In the genomic region with DNA sequence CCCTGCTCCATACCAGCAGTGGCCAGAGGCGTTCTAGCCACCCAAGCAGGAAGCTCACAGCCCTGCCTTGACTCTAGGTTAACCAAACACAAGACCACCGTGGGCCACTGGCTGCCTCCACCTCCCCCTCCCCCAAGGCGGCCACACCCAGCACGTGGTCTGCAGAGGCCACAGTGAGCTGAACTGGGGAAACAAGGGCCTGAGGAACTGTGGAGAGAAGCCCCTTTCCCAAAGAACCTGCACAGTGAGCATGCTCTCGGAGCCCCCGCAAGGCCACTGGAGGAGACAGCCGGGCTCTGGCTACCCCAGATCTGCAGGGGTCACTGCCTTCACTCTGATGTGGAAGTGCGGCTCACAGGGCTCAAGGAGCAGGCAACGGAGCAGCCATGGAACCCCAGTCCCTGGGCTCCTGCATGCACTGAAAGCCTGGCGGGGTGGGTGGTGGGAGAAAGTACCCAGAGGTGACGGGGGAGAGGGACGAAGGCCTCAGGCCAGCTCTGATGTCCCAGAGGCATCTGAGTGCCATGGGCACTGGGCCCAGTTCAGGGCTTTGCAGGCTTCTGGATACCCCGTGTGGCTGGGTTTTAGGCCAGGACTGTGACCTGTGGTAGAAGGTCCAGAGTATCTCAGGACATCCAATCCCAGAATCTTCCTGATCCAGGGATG, we compare ENCODE assay signal across 11 cellular contexts.
"Had no signal": no experiment of that assay in that cellular context is flagged by ENCODE, and none has a peak within 500 bp of the region (broad histone marks: within the 10 kb centered on the region; RNA-seq: fewer than 3 reads in every experiment).

No MANE protein-coding gene starts in this region.

- H3K9me3 ChIP-seq: ovary, SK-N-SH had no signal

- H3K27ac Mint-ChIP-seq: activated CD4-positive, alpha-beta T cell treated with anti-CD3 and anti-CD28 coated beads, Interleukin-2, amount 10 ng/mL, durations not matched to agents 7 days and 5 days; effector memory CD8-positive, alpha-beta T cell; nephron progenitor cell had no signal

- H3K9ac ChIP-seq: SK-N-SH had no signal

- H3K27me3 Mint-ChIP-seq: activated CD4-positive, alpha-beta T cell treated with anti-CD3 and anti-CD28 coated beads, Interleukin-2, amount 10 ng/mL, durations not matched to agents 7 days and 5 days; effector memory CD8-positive, alpha-beta T cell had no signal

- H3K4me3 Mint-ChIP-seq: activated CD4-positive, alpha-beta T cell treated with anti-CD3 and anti-CD28 coated beads, Interleukin-2, amount 10 ng/mL, durations not matched to agents 7 days and 5 days; activated T-cell treated with anti-CD3 and anti-CD28 coated beads, Interleukin-2, amount 50 U/mL, for 4 hours; effector memory CD8-positive, alpha-beta T cell; nephron progenitor cell had no signal

- H3K4me1 Mint-ChIP-seq: activated CD4-positive, alpha-beta T cell treated with anti-CD3 and anti-CD28 coated beads, Interleukin-2, amount 10 ng/mL, durations not matched to agents 7 days and 5 days had no signal

- DNase-seq: activated CD4-positive, alpha-beta T cell treated with anti-CD3 and anti-CD28 coated beads, Interleukin-2, amount 10 ng/mL, durations not matched to agents 7 days and 5 days; activated T-cell treated with anti-CD3 and anti-CD28 coated beads, Interleukin-2, amount 50 U/mL, for 4 hours; cortex of kidney; effector memory CD8-positive, alpha-beta T cell; mammary epithelial cell; nephron progenitor cell; ovary; Right ventricle myocardium superior; SK-N-SH had no signal

- H3K9me3 Mint-ChIP-seq: nephron progenitor cell had no signal

- FAIRE-seq: astrocyte had no signal

- H3K36me3 ChIP-seq: ovary had no signal

- H3K27ac ChIP-seq: ovary, tibial nerve had no signal

- H3K4me3 ChIP-seq: ovary, tibial nerve had no signal

- H3K4me2 ChIP-seq: SK-N-SH had no signal

- ATAC-seq: activated T-cell treated with anti-CD3 and anti-CD28 coated beads, Interleukin-2, amount 50 U/mL, for 4 hours; effector memory CD8-positive, alpha-beta T cell had no signal

- H3K27me3 ChIP-seq: ovary, tibial nerve had no signal

- H3K4me1 ChIP-seq: tibial nerve had no signal
